1 cellular context compared by ENCODE assay signal in the genomic region with DNA sequence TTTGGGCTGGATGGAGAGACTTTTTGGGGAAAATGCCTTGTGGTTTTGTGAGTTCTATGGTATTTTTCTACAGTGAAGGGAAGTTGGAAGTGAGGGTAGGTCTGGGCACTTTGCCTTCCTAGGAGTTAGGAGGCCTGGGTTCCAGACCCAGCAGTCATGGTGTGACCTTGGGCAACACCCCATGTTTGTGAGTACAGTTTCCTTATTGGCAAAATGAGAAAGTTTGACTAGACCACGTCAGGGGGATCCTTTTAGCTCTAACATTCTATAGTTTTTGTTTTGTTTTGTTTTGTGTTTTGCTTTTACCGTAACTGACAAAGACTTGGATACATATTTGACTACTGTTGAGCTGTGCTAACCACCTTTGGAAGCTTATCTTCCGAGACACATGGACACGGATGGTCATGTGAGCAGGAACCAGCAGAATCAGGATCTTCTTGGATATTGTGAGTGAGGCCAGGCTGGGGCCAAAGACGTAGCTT.
TF ChIP-seq lines count a peak whose summit lies in the region.

No MANE protein-coding gene starts in this region.

TF ChIP-seq in K562, 482 proteins besides CTCF, POLR2A, EP300 and RAD21 (continued from another document and continues in another):
- TF ChIP-seq, protein P1, sequence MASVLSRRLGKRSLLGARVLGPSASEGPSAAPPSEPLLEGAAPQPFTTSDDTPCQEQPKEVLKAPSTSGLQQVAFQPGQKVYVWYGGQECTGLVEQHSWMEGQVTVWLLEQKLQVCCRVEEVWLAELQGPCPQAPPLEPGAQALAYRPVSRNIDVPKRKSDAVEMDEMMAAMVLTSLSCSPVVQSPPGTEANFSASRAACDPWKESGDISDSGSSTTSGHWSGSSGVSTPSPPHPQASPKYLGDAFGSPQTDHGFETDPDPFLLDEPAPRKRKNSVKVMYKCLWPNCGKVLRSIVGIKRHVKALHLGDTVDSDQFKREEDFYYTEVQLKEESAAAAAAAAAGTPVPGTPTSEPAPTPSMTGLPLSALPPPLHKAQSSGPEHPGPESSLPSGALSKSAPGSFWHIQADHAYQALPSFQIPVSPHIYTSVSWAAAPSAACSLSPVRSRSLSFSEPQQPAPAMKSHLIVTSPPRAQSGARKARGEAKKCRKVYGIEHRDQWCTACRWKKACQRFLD (CRISPR knock-in tag; IDR thresholded peaks at IDR 0.05), result peak; percentile 89; the same call in 1 of the 2 replicates
- TF ChIP-seq, protein P2, sequence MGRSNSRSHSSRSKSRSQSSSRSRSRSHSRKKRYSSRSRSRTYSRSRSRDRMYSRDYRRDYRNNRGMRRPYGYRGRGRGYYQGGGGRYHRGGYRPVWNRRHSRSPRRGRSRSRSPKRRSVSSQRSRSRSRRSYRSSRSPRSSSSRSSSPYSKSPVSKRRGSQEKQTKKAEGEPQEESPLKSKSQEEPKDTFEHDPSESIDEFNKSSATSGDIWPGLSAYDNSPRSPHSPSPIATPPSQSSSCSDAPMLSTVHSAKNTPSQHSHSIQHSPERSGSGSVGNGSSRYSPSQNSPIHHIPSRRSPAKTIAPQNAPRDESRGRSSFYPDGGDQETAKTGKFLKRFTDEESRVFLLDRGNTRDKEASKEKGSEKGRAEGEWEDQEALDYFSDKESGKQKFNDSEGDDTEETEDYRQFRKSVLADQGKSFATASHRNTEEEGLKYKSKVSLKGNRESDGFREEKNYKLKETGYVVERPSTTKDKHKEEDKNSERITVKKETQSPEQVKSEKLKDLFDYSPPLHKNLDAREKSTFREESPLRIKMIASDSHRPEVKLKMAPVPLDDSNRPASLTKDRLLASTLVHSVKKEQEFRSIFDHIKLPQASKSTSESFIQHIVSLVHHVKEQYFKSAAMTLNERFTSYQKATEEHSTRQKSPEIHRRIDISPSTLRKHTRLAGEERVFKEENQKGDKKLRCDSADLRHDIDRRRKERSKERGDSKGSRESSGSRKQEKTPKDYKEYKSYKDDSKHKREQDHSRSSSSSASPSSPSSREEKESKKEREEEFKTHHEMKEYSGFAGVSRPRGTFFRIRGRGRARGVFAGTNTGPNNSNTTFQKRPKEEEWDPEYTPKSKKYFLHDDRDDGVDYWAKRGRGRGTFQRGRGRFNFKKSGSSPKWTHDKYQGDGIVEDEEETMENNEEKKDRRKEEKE (IDR thresholded peaks at IDR 0.05; ENCODE audit: borderline replicate concordance in 1 of 2, control insufficient read depth in 1 of 2, low read depth in 2 of 2, low read length in 1 of 2), result no peak
- TF ChIP-seq GTF2F1 (IDR thresholded peaks at IDR 0.05; ENCODE audit: low read depth, low read length) (no peak), MAFK (IDR thresholded peaks at IDR 0.05; ENCODE audit: low read length) (no peak), FOXP1 (CRISPR knock-in tag; IDR thresholded peaks at IDR 0.05) (no peak), ZNF146 (CRISPR knock-in tag; IDR thresholded peaks at IDR 0.05; ENCODE audit: unreplicated experiment) (no peak), HEY1 (CRISPR knock-in tag; IDR thresholded peaks at IDR 0.05; ENCODE audit: borderline replicate concordance) (no peak), ARID3A (IDR thresholded peaks at IDR 0.05; ENCODE audit: borderline replicate concordance, low read depth, low read length) (no peak), ZNF274 (IDR thresholded peaks at IDR 0.05; ENCODE audit: borderline replicate concordance, low read depth, low read length) (no peak), ZNF589 (CRISPR knock-in tag; IDR thresholded peaks at IDR 0.05; ENCODE audit: low read depth) (peak; percentile 87), RBM15 (IDR thresholded peaks at IDR 0.05; ENCODE audit: insufficient read depth, low read length) (no peak), CBFA2T3 (IDR thresholded peaks at IDR 0.05) (peak; percentile 72), HOMEZ (CRISPR knock-in tag; IDR thresholded peaks at IDR 0.05) (peak; percentile 87; the same call in 1 of the 2 replicates), RUNX1 (IDR thresholded peaks at IDR 0.05; ENCODE audit: low read depth) (no peak), SIX5 (IDR thresholded peaks at IDR 0.05; ENCODE audit: borderline replicate concordance in 1 of 2, insufficient read depth in 1 of 2, low read depth in 1 of 2, low read length in 2 of 2) (no peak), RCOR1 (IDR thresholded peaks at IDR 0.05; ENCODE audit: borderline replicate concordance in 1 of 2, low read depth in 2 of 2, low read length in 2 of 2) (0 out of 4 replicates have a peak, but pooled peaks of 1 of the 2 experiments have one; percentile 12), BDP1 (IDR thresholded peaks at IDR 0.05; ENCODE audit: insufficient read depth, insufficient read length) (no peak), ETV1 (tag; conservative IDR thresholded peaks at IDR 0.05; ENCODE audit: low read depth) (peak; percentile 49), ZKSCAN8 (CRISPR knock-in tag; IDR thresholded peaks at IDR 0.05) (peak; percentile 85), ZNF695 (CRISPR knock-in tag; IDR thresholded peaks at IDR 0.05) (no peak), HNRNPLL (IDR thresholded peaks at IDR 0.05; ENCODE audit: low read depth, low read length, poor library complexity, severe bottlenecking) (no peak), MECOM (CRISPR knock-in tag; IDR thresholded peaks at IDR 0.05) (no peak), MCM7 (IDR thresholded peaks at IDR 0.05) (no peak), SNIP1 (IDR thresholded peaks at IDR 0.05; ENCODE audit: low read depth) (no peak), RBBP5 (IDR thresholded peaks at IDR 0.05; ENCODE audit: borderline replicate concordance, insufficient read depth, low read length, poor library complexity, severe bottlenecking) (peak; percentile 45), ZNF311 (CRISPR knock-in tag; IDR thresholded peaks at IDR 0.05) (0 out of 2 replicates have a peak, but pooled peaks have one; percentile 19), SMARCC2 (IDR thresholded peaks at IDR 0.05; ENCODE audit: low read depth) (no peak), TAL1 (IDR thresholded peaks at IDR 0.05) (peak; percentile 64)
- TF ChIP-seq, protein P3, sequence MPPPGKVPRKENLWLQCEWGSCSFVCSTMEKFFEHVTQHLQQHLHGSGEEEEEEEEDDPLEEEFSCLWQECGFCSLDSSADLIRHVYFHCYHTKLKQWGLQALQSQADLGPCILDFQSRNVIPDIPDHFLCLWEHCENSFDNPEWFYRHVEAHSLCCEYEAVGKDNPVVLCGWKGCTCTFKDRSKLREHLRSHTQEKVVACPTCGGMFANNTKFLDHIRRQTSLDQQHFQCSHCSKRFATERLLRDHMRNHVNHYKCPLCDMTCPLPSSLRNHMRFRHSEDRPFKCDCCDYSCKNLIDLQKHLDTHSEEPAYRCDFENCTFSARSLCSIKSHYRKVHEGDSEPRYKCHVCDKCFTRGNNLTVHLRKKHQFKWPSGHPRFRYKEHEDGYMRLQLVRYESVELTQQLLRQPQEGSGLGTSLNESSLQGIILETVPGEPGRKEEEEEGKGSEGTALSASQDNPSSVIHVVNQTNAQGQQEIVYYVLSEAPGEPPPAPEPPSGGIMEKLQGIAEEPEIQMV (tag; conservative IDR thresholded peaks at IDR 0.05; ENCODE audit: low read depth), result peak; percentile 33; the same call in 1 of the 2 replicates
- TF ChIP-seq, protein P4, sequence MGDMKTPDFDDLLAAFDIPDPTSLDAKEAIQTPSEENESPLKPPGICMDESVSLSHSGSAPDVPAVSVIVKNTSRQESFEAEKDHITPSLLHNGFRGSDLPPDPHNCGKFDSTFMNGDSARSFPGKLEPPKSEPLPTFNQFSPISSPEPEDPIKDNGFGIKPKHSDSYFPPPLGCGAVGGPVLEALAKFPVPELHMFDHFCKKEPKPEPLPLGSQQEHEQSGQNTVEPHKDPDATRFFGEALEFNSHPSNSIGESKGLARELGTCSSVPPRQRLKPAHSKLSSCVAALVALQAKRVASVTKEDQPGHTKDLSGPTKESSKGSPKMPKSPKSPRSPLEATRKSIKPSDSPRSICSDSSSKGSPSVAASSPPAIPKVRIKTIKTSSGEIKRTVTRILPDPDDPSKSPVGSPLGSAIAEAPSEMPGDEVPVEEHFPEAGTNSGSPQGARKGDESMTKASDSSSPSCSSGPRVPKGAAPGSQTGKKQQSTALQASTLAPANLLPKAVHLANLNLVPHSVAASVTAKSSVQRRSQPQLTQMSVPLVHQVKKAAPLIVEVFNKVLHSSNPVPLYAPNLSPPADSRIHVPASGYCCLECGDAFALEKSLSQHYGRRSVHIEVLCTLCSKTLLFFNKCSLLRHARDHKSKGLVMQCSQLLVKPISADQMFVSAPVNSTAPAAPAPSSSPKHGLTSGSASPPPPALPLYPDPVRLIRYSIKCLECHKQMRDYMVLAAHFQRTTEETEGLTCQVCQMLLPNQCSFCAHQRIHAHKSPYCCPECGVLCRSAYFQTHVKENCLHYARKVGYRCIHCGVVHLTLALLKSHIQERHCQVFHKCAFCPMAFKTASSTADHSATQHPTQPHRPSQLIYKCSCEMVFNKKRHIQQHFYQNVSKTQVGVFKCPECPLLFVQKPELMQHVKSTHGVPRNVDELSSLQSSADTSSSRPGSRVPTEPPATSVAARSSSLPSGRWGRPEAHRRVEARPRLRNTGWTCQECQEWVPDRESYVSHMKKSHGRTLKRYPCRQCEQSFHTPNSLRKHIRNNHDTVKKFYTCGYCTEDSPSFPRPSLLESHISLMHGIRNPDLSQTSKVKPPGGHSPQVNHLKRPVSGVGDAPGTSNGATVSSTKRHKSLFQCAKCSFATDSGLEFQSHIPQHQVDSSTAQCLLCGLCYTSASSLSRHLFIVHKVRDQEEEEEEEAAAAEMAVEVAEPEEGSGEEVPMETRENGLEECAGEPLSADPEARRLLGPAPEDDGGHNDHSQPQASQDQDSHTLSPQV (IDR thresholded peaks at IDR 0.05), result peak; percentile 51; the same call in 1 of the 2 replicates
- TF ChIP-seq, protein P5, sequence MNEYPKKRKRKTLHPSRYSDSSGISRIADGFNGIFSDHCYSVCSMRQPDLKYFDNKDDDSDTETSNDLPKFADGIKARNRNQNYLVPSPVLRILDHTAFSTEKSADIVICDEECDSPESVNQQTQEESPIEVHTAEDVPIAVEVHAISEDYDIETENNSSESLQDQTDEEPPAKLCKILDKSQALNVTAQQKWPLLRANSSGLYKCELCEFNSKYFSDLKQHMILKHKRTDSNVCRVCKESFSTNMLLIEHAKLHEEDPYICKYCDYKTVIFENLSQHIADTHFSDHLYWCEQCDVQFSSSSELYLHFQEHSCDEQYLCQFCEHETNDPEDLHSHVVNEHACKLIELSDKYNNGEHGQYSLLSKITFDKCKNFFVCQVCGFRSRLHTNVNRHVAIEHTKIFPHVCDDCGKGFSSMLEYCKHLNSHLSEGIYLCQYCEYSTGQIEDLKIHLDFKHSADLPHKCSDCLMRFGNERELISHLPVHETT (CRISPR knock-in tag; conservative IDR thresholded peaks at IDR 0.05 in 1 of 2, IDR thresholded peaks at IDR 0.05 in 1 of 2), result peak in 1 of 2 experiments; percentile 87; a peak in 1 of 4 replicates
- TF ChIP-seq, protein P6, sequence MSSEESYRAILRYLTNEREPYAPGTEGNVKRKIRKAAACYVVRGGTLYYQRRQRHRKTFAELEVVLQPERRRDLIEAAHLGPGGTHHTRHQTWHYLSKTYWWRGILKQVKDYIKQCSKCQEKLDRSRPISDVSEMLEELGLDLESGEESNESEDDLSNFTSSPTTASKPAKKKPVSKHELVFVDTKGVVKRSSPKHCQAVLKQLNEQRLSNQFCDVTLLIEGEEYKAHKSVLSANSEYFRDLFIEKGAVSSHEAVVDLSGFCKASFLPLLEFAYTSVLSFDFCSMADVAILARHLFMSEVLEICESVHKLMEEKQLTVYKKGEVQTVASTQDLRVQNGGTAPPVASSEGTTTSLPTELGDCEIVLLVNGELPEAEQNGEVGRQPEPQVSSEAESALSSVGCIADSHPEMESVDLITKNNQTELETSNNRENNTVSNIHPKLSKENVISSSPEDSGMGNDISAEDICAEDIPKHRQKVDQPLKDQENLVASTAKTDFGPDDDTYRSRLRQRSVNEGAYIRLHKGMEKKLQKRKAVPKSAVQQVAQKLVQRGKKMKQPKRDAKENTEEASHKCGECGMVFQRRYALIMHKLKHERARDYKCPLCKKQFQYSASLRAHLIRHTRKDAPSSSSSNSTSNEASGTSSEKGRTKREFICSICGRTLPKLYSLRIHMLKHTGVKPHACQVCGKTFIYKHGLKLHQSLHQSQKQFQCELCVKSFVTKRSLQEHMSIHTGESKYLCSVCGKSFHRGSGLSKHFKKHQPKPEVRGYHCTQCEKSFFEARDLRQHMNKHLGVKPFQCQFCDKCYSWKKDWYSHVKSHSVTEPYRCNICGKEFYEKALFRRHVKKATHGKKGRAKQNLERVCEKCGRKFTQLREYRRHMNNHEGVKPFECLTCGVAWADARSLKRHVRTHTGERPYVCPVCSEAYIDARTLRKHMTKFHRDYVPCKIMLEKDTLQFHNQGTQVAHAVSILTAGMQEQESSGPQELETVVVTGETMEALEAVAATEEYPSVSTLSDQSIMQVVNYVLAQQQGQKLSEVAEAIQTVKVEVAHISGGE (CRISPR knock-in tag; IDR thresholded peaks at IDR 0.05), result peak in 1 of 3 experiments; percentile 68; a peak in 2 of 6 replicates
- TF ChIP-seq, protein P7, sequence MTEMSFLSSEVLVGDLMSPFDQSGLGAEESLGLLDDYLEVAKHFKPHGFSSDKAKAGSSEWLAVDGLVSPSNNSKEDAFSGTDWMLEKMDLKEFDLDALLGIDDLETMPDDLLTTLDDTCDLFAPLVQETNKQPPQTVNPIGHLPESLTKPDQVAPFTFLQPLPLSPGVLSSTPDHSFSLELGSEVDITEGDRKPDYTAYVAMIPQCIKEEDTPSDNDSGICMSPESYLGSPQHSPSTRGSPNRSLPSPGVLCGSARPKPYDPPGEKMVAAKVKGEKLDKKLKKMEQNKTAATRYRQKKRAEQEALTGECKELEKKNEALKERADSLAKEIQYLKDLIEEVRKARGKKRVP (CRISPR knock-in tag; IDR thresholded peaks at IDR 0.05), result 0 out of 2 replicates have a peak, but pooled peaks have one; percentile 37
